ENCODE assay signal across 17 cellular contexts in the genomic region with DNA sequence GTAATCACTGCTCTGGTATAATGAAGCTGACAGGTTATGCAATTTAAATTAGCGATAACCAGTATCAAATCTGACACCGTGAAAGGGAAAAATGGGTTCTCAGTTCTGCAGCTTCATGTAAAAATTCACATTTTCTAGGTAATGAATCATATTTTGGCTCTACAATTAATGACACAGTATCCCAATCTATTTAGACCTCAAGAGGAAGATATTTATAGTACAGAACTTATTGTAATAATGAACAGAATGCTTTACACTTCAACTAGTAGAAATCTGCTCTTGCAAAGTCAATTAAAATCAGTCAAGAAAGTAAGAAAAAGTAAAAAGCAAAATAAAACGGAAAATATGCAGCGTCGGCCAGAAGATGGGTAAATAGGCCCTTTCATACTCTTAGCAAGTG.
"Had no signal": no experiment of that assay in that cellular context is flagged by ENCODE, and none has a peak within 500 bp of the region (broad histone marks: within the 10 kb centered on the region; RNA-seq: fewer than 3 reads in every experiment).

No MANE protein-coding gene starts in this region.

- H3K9me3 ChIP-seq: gastroesophageal sphincter, prostate gland, tibial artery, uterus had no signal

- DNase-seq: activated CD4-positive, alpha-beta T cell treated with anti-CD3 and anti-CD28 coated beads for 48 hours; activated CD8-positive, alpha-beta T cell treated with anti-CD3 and anti-CD28 coated beads for 36 hours; activated naive CD4-positive, alpha-beta T cell; activated naive CD8-positive, alpha-beta T cell treated with anti-CD3 and anti-CD28 coated beads, Interleukin-2, amount 50 U/mL, for 24 hours; endodermal cell; left colon; naive thymus-derived CD8-positive, alpha-beta T cell; stimulated activated CD4-positive, alpha-beta T cell treated with anti-CD3 and anti-CD28 coated beads, Interleukin-12 subunit alpha, Interleukin-12 subunit beta, amount 100 ng/mL, for 4 hours; stimulated activated CD4-positive, alpha-beta T cell treated with anti-CD3 and anti-CD28 coated beads, Interleukin-2, amount 100 ng/mL, for 24 hours; T-helper 2 cell; tibial artery; uterus had no signal

- H3K4me3 ChIP-seq: gastroesophageal sphincter, prostate gland, tibial artery, uterus had no signal

- H3K4me1 ChIP-seq: prostate gland had no signal

- H3K27ac ChIP-seq: tibial artery had no signal

- ATAC-seq: activated CD8-positive, alpha-beta T cell treated with anti-CD3 and anti-CD28 coated beads for 36 hours; activated naive CD8-positive, alpha-beta T cell treated with anti-CD3 and anti-CD28 coated beads, Interleukin-2, amount 50 U/mL, for 24 hours; gastroesophageal sphincter; naive thymus-derived CD8-positive, alpha-beta T cell had no signal

- H3K36me3 ChIP-seq: prostate gland, uterus had no signal

- FAIRE-seq: astrocyte, bronchial epithelial cell, islet of Langerhans had no signal

- H3K27me3 ChIP-seq: gastroesophageal sphincter, tibial artery, uterus had no signal
